In the genomic region with DNA sequence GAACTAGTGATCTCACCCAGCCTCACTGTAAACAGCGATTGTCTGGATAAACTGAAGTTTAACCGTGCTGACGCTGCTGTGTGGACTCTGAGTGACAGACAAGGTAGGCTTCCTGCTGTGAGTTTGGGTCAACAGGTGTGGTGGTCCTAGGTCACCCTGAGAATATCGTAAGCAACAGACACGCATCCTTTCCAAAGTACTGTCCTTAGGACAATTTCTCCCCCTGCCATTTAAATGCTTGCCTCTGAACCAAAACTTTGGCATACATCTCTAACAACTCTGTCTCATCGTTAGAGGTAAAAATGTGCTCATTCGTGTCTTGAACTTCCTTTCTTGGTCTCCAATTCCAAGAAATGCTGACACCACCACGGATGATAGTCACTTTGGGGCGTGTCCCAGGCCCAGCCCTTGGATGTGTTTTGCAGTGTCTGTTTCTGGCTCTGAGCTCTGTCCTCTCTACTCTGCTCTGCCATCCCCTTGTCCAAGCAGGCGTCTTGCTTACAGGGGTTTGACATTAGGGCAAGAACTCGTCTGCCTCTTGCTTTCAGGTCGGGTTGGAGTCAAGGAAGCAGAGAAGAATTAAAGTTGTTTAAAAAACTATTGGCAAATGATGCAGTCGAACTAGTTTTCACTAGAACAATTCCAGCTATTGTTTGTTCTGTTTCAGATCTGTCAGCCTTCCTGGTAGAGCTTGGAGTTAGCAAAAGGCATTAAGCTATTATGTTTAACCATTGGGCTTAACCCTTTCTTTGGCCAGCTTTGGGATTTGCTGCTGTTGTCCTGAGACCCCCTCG, we compare ENCODE assay signal across 1 cellular context.
TF ChIP-seq lines count a peak whose summit lies in the region.

No MANE protein-coding gene starts in this region.

TF ChIP-seq in H1, 55 proteins besides CTCF, POLR2A, EP300 and RAD21:
- no peak for TF ChIP-seq JUN (IDR thresholded peaks at IDR 0.05; ENCODE audit: low read depth, low read length)
- TF ChIP-seq ASH2L (IDR thresholded peaks at IDR 0.05; ENCODE audit: low read length) = no peak
- no peak for TF ChIP-seq KDM4A (IDR thresholded peaks at IDR 0.05; ENCODE audit: low read depth, low read length, severe bottlenecking)
- TF ChIP-seq TAF7 (optimal IDR thresholded peaks at IDR 0.05; ENCODE audit: borderline replicate concordance, low read depth, low read length) = no peak
- TF ChIP-seq ZNF274 (IDR thresholded peaks at IDR 0.05; ENCODE audit: borderline replicate concordance, extremely low read depth, low read length) = no peak
- TF ChIP-seq SP4 (IDR thresholded peaks at IDR 0.05; ENCODE audit: low read length) = no peak
- no peak for TF ChIP-seq CHD1 (IDR thresholded peaks at IDR 0.05; ENCODE audit: low read depth, low read length)
- TF ChIP-seq RBBP5 (IDR thresholded peaks at IDR 0.05; ENCODE audit: borderline replicate concordance, low read depth, low read length) = no peak
- TF ChIP-seq NRF1 (IDR thresholded peaks at IDR 0.05; ENCODE audit: low read depth, low read length) = no peak
- no peak for TF ChIP-seq KDM1A (IDR thresholded peaks at IDR 0.05; ENCODE audit: borderline replicate concordance, low read length)
- no peak for TF ChIP-seq CBX5 (IDR thresholded peaks at IDR 0.05; ENCODE audit: low read depth, low read length)
